In the genomic region with DNA sequence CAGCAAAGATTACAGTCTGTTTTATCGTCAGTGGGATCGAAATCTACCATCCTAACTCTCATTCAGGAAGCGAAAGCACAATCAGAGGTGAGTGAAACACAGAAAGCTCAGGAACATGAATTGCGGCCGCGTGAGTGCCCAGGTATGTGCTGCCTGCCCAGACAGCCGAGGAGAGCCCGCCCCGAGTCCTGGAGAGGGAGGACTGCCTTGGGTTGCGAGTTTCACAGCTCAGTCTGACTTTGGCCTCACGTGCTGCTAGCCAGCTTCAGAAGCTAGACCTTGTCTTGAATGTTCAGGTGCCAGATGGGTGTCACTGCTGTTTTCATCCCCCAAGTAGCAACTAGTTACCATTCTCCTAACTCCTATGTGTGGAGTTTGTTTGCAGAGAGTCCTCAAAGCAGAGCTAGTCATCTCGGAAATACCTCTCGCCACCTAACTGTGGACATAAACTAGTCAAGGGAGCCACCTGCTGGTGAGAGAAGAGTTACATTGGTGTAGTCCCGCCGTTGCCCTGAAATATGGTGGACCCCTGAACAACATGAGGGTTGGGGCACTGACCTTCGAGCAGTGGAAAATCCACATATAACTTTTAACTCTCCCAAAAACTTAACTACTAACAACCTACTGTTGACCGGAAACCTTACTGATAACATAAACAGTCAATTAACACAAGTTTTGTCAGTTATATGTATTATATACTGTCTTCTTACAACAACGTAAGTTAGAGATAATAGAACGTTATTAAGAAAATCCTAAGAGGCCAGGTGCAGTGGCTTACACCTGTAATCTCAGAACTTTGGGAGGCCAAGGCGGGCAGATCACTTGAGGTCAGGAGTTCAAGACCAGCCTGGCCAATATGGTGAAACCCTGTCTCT, we compare ENCODE assay signal across 9 cellular contexts.
A peak's percentile ranks its signal among the peaks of the same experiment; 100 is the strongest.
DNase-seq lines count a peak whose midpoint lies in the region; ATAC-seq and TF ChIP-seq lines count a peak whose summit lies in the region.
"Had no signal": no experiment of that assay in that cellular context is flagged by ENCODE, and none has a peak within 500 bp of the region (broad histone marks: within the 10 kb centered on the region; RNA-seq: fewer than 3 reads in every experiment).

No MANE protein-coding gene starts in this region.

- H3K36me3 Mint-ChIP-seq in activated B cell treated with CpG ODN at 0.5 μM for 24 hours (ENCODE audit: low read depth), result peaks cover under 1% of the 10 kb centered on the region

- peak; percentile 43 for DNase-seq in NCI-H226
- no peak for DNase-seq in activated B cell treated with CpG ODN at 0.5 μM for 24 hours
- DNase-seq in central memory CD4-positive, alpha-beta T cell, result peak; percentile 39
- DNase-seq in left kidney (ENCODE audit: low read depth, low spot score), result peak; percentile 91
- peak; percentile 14 to 36 (median 27) for DNase-seq in stimulated activated CD4-positive, alpha-beta T cell treated with anti-CD3 and anti-CD28 coated beads, TNF-alpha, amount 100 ng/mL, for 1 hour (ENCODE audit: low read depth in 3 of 3, low spot score in 1 of 3)

- peaks cover 6% of the 10 kb centered on the region for H3K4me1 Mint-ChIP-seq in activated B cell treated with CpG ODN at 0.5 μM for 24 hours

- no peaks in the 10 kb centered on the region for H3K27me3 Mint-ChIP-seq in activated B cell treated with CpG ODN at 0.5 μM for 24 hours
- H3K27me3 Mint-ChIP-seq: IgD-negative memory B cell had no signal

- ATAC-seq in GM19324 (IDR thresholded peaks at IDR 0.05; ENCODE audit: low FRiP score, unreplicated experiment) (peak; percentile 73), HG03354 (IDR thresholded peaks at IDR 0.05; ENCODE audit: poor library complexity, severe bottlenecking, unreplicated experiment) (peak; percentile 86), activated B cell treated with CpG ODN at 0.5 μM for 24 hours (ENCODE audit: low read depth) (peak; percentile 72)

- TF ChIP-seq CTCF in C4-2B (conservative IDR thresholded peaks at IDR 0.05) (peak; percentile 87), activated B cell treated with CpG ODN at 0.5 μM for 24 hours (IDR thresholded peaks at IDR 0.05) (no peak)

- no peak overlapping the region for H3K4me3 Mint-ChIP-seq in activated B cell treated with CpG ODN at 0.5 μM for 24 hours
- H3K4me3 Mint-ChIP-seq: IgD-negative memory B cell had no signal

- H3K9me3 Mint-ChIP-seq in activated B cell treated with CpG ODN at 0.5 μM for 24 hours, result no peaks in the 10 kb centered on the region
- H3K9me3 Mint-ChIP-seq: IgD-negative memory B cell had no signal

- intact Hi-C loops in activated B cell treated with CpG ODN at 0.5 μM for 24 hours (cut with micrococcal nuclease), result loop anchor here (1.0 kb wide), 2 partner anchors 268 to 512 kb away; no protein-coding TSS in a partner anchor

- CTCF ChIA-PET in activated B cell treated with CpG ODN at 0.5 μM for 24 hours (lab: Charles Lee), result interaction anchor here (0.6 to 1.7 kb wide), 11 partner anchors 12 to 564 kb away, joined by 3 to 26 read pairs (median 5); a partner anchor contains a TSS

- H3K27ac ChIP-seq in C4-2B, result no peak overlapping the region

- POLR2A ChIA-PET in activated B cell treated with CpG ODN at 0.5 μM for 24 hours (lab: Charles Lee), result interaction anchor here (0.7 kb wide), 1 partner anchor 81 kb away, joined by 4 read pairs; a partner anchor contains a TSS

- no peak overlapping the region for H3K27ac Mint-ChIP-seq in activated B cell treated with CpG ODN at 0.5 μM for 24 hours
